Comparison of ENCODE assay signal across 25 cellular contexts in genomic region chr12:43842259-43842658, GRCh38.
"Had no signal": no experiment of that assay in that cellular context is flagged by ENCODE, and none has a peak within 500 bp of the region (broad histone marks: within the 10 kb centered on the region; RNA-seq: fewer than 3 reads in every experiment).

No MANE protein-coding gene starts in this region.

- H3K9me3 ChIP-seq: left ventricle myocardium inferior, pancreas, prostate gland, stomach, testis, thyroid gland, upper lobe of right lung had no signal

- H3K27ac ChIP-seq: hepatocyte, left ventricle myocardium inferior, pancreas, prostate gland, skin epidermis, stomach, testis, thyroid gland, upper lobe of right lung had no signal

- H3K4me2 ChIP-seq: hepatocyte had no signal

- H2AFZ ChIP-seq: hepatocyte had no signal

- H3K27me3 ChIP-seq: hepatocyte, pancreas, stomach, testis, thyroid gland, upper lobe of right lung had no signal

- H3K4me3 ChIP-seq: hepatocyte, left ventricle myocardium inferior, lung, pancreas, prostate gland, skin epidermis, stomach, testis, thyroid gland, upper lobe of right lung had no signal

- DNase-seq: islet precursor cell; left ventricle myocardium inferior; mesendoderm; naive thymus-derived CD4-positive, alpha-beta T cell; nucleus accumbens; pancreas; posterior cingulate gyrus; retina; right cardiac atrium; stimulated activated CD4-positive, alpha-beta T cell treated with anti-CD3 and anti-CD28 coated beads, Interleukin-12 subunit alpha, Interleukin-12 subunit beta, amount 100 ng/mL, for 4 hours; stimulated activated CD4-positive, alpha-beta T cell treated with anti-CD3 and anti-CD28 coated beads, Interleukin-15, amount 100 ng/mL, for 24 hours; stimulated activated CD4-positive, alpha-beta T cell treated with anti-CD3 and anti-CD28 coated beads, Interleukin-2, amount 100 ng/mL, for 24 hours; stimulated activated CD4-positive, alpha-beta T cell treated with anti-CD3 and anti-CD28 coated beads, Interleukin-4, amount 100 ng/mL, for 1 hour; stimulated activated naive B cell treated with anti-CD40 and anti-IgM and Interleukin-4, amounts not matched to agents 10 μg/mL and 1 μg/mL and 100 μg/mL, for 72 hours; stimulated activated naive CD8-positive, alpha-beta T cell treated with anti-CD3 and anti-CD28 coated beads, Interleukin-15, Interleukin-2, amounts not matched to agents 100 U/mL and 50 U/mL, for 24 hours; stomach; testis; thyroid gland; trophoblast cell; upper lobe of right lung had no signal

- H3K36me3 ChIP-seq: pancreas, prostate gland, thyroid gland, upper lobe of right lung had no signal

- ATAC-seq: naive thymus-derived CD4-positive, alpha-beta T cell; pancreas; right cardiac atrium; sciatic nerve; stimulated activated naive B cell treated with anti-CD40 and anti-IgM and Interleukin-4, amounts not matched to agents 10 μg/mL and 1 μg/mL and 100 μg/mL, for 72 hours; stimulated activated naive CD8-positive, alpha-beta T cell treated with anti-CD3 and anti-CD28 coated beads, Interleukin-15, Interleukin-2, amounts not matched to agents 100 U/mL and 50 U/mL, for 24 hours; upper lobe of right lung had no signal

- H3K4me1 ChIP-seq: prostate gland had no signal
